11 cellular contexts compared by ENCODE assay signal in genomic region chr19:970695-971094, GRCh38. TPM values are rescaled to one million over a fixed set of nuclear protein-coding genes. Genes with fewer than 3 reads are reported as not detected.
DNase-seq lines count a peak whose midpoint lies in the region; ATAC-seq, FAIRE-seq and TF ChIP-seq lines count a peak whose summit lies in the region.
"Had no signal": no experiment of that assay in that cellular context is flagged by ENCODE, and none has a peak within 500 bp of the region (broad histone marks: within the 10 kb centered on the region; RNA-seq: fewer than 3 reads in every experiment).

No MANE protein-coding gene starts in this region.

- H3K9me3 Mint-ChIP-seq in IgD-negative memory B cell = no peaks in the 10 kb centered on the region
- H3K9me3 Mint-ChIP-seq in neural crest cell = peaks cover 4% of the 10 kb centered on the region
- H3K9me3 Mint-ChIP-seq in stimulated activated naive CD8-positive, alpha-beta T cell treated with anti-CD3 and anti-CD28 coated beads, Interleukin-15, amount 100 ng/mL, for 72 hours = peaks cover 5 to 6% of the 10 kb centered on the region in 2 donors

- no peak for FAIRE-seq in bronchial epithelial cell (lab: Jason Lieb, UNC)
- FAIRE-seq: GM19239 had no signal

- TF ChIP-seq CTCF in bronchial epithelial cell (IDR thresholded peaks at IDR 0.05; ENCODE audit: insufficient read depth, low read length, severe bottlenecking) (peak; percentile 58), neural crest cell (conservative IDR thresholded peaks at IDR 0.05) (peak; percentile 75)

- ATAC-seq in HG03139 (IDR thresholded peaks at IDR 0.05; ENCODE audit: unreplicated experiment) = no peak
- no peak for ATAC-seq in stimulated activated naive CD8-positive, alpha-beta T cell treated with anti-CD3 and anti-CD28 coated beads, Interleukin-15, amount 100 ng/mL, for 72 hours

- H3K27ac Mint-ChIP-seq in IgD-negative memory B cell (peak overlapping the region in 2 of 3 donors; percentile 47 to 88), neural crest cell (ENCODE audit: unreplicated experiment) (no peak overlapping the region)
- peak overlapping the region in 1 of 2 donors; percentile 93 for H3K27ac Mint-ChIP-seq in stimulated activated naive CD8-positive, alpha-beta T cell treated with anti-CD3 and anti-CD28 coated beads, Interleukin-15, amount 100 ng/mL, for 72 hours

- H3K4me1 Mint-ChIP-seq in IgD-negative memory B cell (no peaks in the 10 kb centered on the region), neural crest cell (no peaks in the 10 kb centered on the region)
- no peaks in the 10 kb centered on the region for H3K4me1 Mint-ChIP-seq in stimulated activated naive CD8-positive, alpha-beta T cell treated with anti-CD3 and anti-CD28 coated beads, Interleukin-15, amount 100 ng/mL, for 72 hours

- H3K4me3 ChIP-seq in bronchial epithelial cell (ENCODE audit: low read depth, low read length) = no peak overlapping the region

- H3K36me3 ChIP-seq in bronchial epithelial cell (ENCODE audit: control insufficient read depth, insufficient read depth, low read length) = peaks cover 14% of the 10 kb centered on the region

- DNase-seq in GF-D8 (lab: John Stamatoyannopoulos, UW) = peak; percentile 1
- no peak for DNase-seq in bronchial epithelial cell (ENCODE audit: low read depth)
- no peak for DNase-seq in neural crest cell (ENCODE audit: low read depth, low spot score)
- no peak for DNase-seq in posterior vena cava (ENCODE audit: low spot score)
- no peak for DNase-seq in stimulated activated CD4-positive, alpha-beta T cell treated with anti-CD3 and anti-CD28 coated beads, Interleukin-4, amount 100 ng/mL, for 4 hours
- DNase-seq in stimulated activated naive CD8-positive, alpha-beta T cell treated with anti-CD3 and anti-CD28 coated beads, Interleukin-15, amount 100 ng/mL, for 72 hours = no peak

- no peak overlapping the region for H3K4me3 Mint-ChIP-seq in IgD-negative memory B cell
- H3K4me3 Mint-ChIP-seq in neural crest cell = no peak overlapping the region
- peak overlapping the region in 1 of 2 donors; percentile 41 for H3K4me3 Mint-ChIP-seq in stimulated activated naive CD8-positive, alpha-beta T cell treated with anti-CD3 and anti-CD28 coated beads, Interleukin-15, amount 100 ng/mL, for 72 hours

- H3K36me3 Mint-ChIP-seq in IgD-negative memory B cell = peaks cover 16% of the 10 kb centered on the region
- H3K36me3 Mint-ChIP-seq in neural crest cell (ENCODE audit: low read depth) = peaks cover 22% of the 10 kb centered on the region

- H3K27me3 Mint-ChIP-seq in IgD-negative memory B cell (no peaks in the 10 kb centered on the region), neural crest cell (ENCODE audit: low read depth) (no peaks in the 10 kb centered on the region)
- H3K27me3 Mint-ChIP-seq in stimulated activated naive CD8-positive, alpha-beta T cell treated with anti-CD3 and anti-CD28 coated beads, Interleukin-15, amount 100 ng/mL, for 72 hours = no peaks in the 10 kb centered on the region

- intact Hi-C loops in posterior vena cava (cut with DNase I) = no loop called here

- no peaks in the 10 kb centered on the region for H3K27me3 ChIP-seq in bronchial epithelial cell (ENCODE audit: control insufficient read depth, insufficient read depth, low read length)

RNA-seq across cellular contexts. Expression of gene WDR18, which starts 13.4 kb away (rescaled TPM):
- 53.4 TPM for polyA plus RNA-seq in IgD-negative memory B cell
- total RNA-seq in bronchial epithelial cell (36.3 and 68.2 TPM in 2 replicates), neural crest cell (65.2 and 67.4 TPM in 2 replicates), posterior vena cava (10 to 100 TPM; 13.4 to 17.2 TPM)

RNA-seq across cellular contexts. Expression of gene GRIN3B, which starts 29.5 kb away (rescaled TPM):
- not detected for polyA plus RNA-seq in IgD-negative memory B cell
- total RNA-seq in bronchial epithelial cell = 0.26 and 0.38 TPM in 2 replicates
- 0.12 TPM in 1 of 2 replicates, not detected in the other for total RNA-seq in neural crest cell
- under 1 TPM in 1 of 2 donors, not detected in 1; 0.05 TPM for total RNA-seq in posterior vena cava

RNA-seq across cellular contexts. Expression of gene ARID3A, which starts 44.9 kb away (rescaled TPM):
- polyA plus RNA-seq in IgD-negative memory B cell = 4.2 TPM
- total RNA-seq in bronchial epithelial cell (15.8 and 16.0 TPM in 2 replicates), neural crest cell (48.4 and 58.9 TPM in 2 replicates), posterior vena cava (1 to 10 TPM; 6.3 to 10.0 TPM)

RNA-seq across cellular contexts. Expression of gene TMEM259, which starts 50.2 kb away (rescaled TPM):
- 82.6 TPM for polyA plus RNA-seq in IgD-negative memory B cell
- total RNA-seq in bronchial epithelial cell = 54.8 and 65.9 TPM in 2 replicates
- 164 and 170 TPM in 2 replicates for total RNA-seq in neural crest cell
- 10 to 100 TPM; 96.5 to 99.8 TPM for total RNA-seq in posterior vena cava

RNA-seq across cellular contexts. Expression of gene RNU6-2, which starts 50.6 kb away (rescaled TPM):
- not detected for polyA plus RNA-seq in IgD-negative memory B cell
- total RNA-seq in bronchial epithelial cell (not detected in 2 replicates), neural crest cell (not detected in 2 replicates), posterior vena cava (not detected)
- total RNA-seq: dermis microvascular lymphatic vessel endothelial cell, SK-MEL-5 had no signal
